In the genomic region with DNA sequence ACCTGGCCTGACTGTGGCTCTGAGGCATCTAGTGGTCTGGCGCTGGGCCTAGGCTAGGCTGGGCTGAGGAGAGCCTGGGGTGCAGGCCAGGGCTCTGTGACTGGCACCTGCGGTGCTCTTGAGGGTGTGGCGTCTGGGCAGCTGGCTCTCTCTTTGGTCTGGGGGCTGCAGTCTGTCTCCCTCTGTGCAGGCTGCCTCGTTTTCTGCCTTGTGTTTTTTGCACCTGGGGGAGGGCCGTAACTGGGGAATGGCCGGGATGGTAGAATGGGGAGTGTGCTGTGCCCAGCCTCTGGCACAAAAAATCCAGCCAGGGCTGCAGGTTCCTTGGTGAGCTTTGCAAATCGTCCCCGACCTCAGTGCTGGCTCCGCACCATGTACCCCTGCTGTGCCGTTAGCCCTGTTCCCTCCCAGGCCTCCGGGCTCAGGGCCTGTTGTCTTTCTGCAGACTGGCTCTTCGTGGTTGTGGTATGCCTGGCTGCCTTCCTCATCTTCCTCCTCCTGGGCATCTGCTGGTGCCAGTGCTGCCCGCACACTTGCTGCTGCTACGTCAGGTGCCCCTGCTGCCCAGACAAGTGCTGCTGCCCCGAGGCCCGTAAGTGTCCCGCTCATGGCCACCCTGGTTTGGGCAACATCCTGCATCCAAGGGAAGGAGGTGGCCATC, we compare ENCODE assay signal across 11 cellular contexts. TPM values are rescaled to one million over a fixed set of nuclear protein-coding genes. Genes with fewer than 3 reads are reported as not detected.
DNase-seq lines count a peak whose midpoint lies in the region; ATAC-seq and TF ChIP-seq lines count a peak whose summit lies in the region.
"Had no signal": no experiment of that assay in that cellular context is flagged by ENCODE, and none has a peak within 500 bp of the region (broad histone marks: within the 10 kb centered on the region; RNA-seq: fewer than 3 reads in every experiment).

No MANE protein-coding gene starts in this region.

- H3K27ac Mint-ChIP-seq in MCF 10A (ENCODE audit: low read depth, unreplicated experiment), result no peak overlapping the region
- H3K27ac Mint-ChIP-seq in activated CD4-positive, alpha-beta memory T cell treated with anti-CD3 and anti-CD28 coated beads for 36 hours, result no peak overlapping the region

- peak overlapping the region in 1 of 2 donors; percentile 32 for H3K27ac ChIP-seq in breast epithelium
- no peak overlapping the region for H3K27ac ChIP-seq in left lung
- no peak overlapping the region for H3K27ac ChIP-seq in ascending aorta

- H3K27me3 Mint-ChIP-seq in MCF 10A (ENCODE audit: insufficient read depth, unreplicated experiment), result no peaks in the 10 kb centered on the region
- no peaks in the 10 kb centered on the region for H3K27me3 Mint-ChIP-seq in activated CD4-positive, alpha-beta memory T cell treated with anti-CD3 and anti-CD28 coated beads for 36 hours

- peak; percentile 22 for ATAC-seq in left lung

- no peak overlapping the region for H3K4me3 ChIP-seq in breast epithelium
- no peak overlapping the region for H3K4me3 ChIP-seq in left lung
- no peak overlapping the region for H3K4me3 ChIP-seq in ascending aorta

- no peak for TF ChIP-seq CTCF in breast epithelium (IDR thresholded peaks at IDR 0.05)
- no peak for TF ChIP-seq CTCF in MCF 10A (IDR thresholded peaks at IDR 0.05; ENCODE audit: unreplicated experiment)
- TF ChIP-seq CTCF in left lung (IDR thresholded peaks at IDR 0.05), result no peak
- TF ChIP-seq CTCF in ascending aorta (IDR thresholded peaks at IDR 0.05), result no peak

- no peak overlapping the region for H3K4me3 Mint-ChIP-seq in MCF 10A (ENCODE audit: unreplicated experiment)
- no peak overlapping the region for H3K4me3 Mint-ChIP-seq in activated CD4-positive, alpha-beta memory T cell treated with anti-CD3 and anti-CD28 coated beads for 36 hours

- no TSS peak for BruUV-seq in MCF 10A (replicated peaks; lab: Mats Ljungman, UMichigan)

- H3K27me3 ChIP-seq in breast epithelium (no peaks in the 10 kb centered on the region), left lung (no peaks in the 10 kb centered on the region), ascending aorta (no peaks in the 10 kb centered on the region)

- DNase-seq in breast epithelium (ENCODE audit: low spot score in 2 of 2) (peak; percentile 16 to 37), MCF 10A (ENCODE audit: unreplicated experiment) (no peak), left lung (peak; percentile 32 to 67), ureter (ENCODE audit: low spot score) (peak; percentile 40), ascending aorta (ENCODE audit: low spot score in 2 of 2) (no peak), amygdala (lab: John Stamatoyannopoulos, UW) (no peak), T1000 (lab: John Stamatoyannopoulos, UW) (no peak)
- DNase-seq in activated CD4-positive, alpha-beta memory T cell treated with anti-CD3 and anti-CD28 coated beads for 36 hours, result peak; percentile 8
- DNase-seq: cortex of kidney; NCI-H69; stimulated activated CD4-positive, alpha-beta T cell treated with anti-CD3 and anti-CD28 coated beads, Interleukin-4, amount 100 ng/mL, for 24 hours had no signal

- intact Hi-C loops in breast epithelium (cut with DNase I; ENCODE audit: low total_unique reads), result loop anchor here (10.0 kb wide), 1 partner anchor 107 kb away; a partner anchor contains a TSS
- intact Hi-C loops in MCF 10A (cut with micrococcal nuclease), result loop anchor here (10.0 kb wide), 1 partner anchor 93 kb away; a partner anchor contains a TSS
- intact Hi-C loops in activated CD4-positive, alpha-beta memory T cell treated with anti-CD3 and anti-CD28 coated beads for 36 hours (cut with micrococcal nuclease), result no loop called here
- intact Hi-C loops in left lung (cut with DNase I), result no loop called here
- intact Hi-C loops in ascending aorta (cut with DNase I), result loop anchor here (10.0 kb wide), 2 partner anchors 483 to 1467 kb away; a partner anchor contains a TSS

- H3K9me3 ChIP-seq in breast epithelium (no peaks in the 10 kb centered on the region), left lung (no peaks in the 10 kb centered on the region), ascending aorta (no peaks in the 10 kb centered on the region)

- peaks cover 8 to 27% of the 10 kb centered on the region in 2 donors for H3K4me1 ChIP-seq in breast epithelium
- peaks cover 12 to 32% of the 10 kb centered on the region in 2 donors for H3K4me1 ChIP-seq in left lung
- peaks cover 0 to 6% of the 10 kb centered on the region in 2 donors for H3K4me1 ChIP-seq in ascending aorta

- no peaks in the 10 kb centered on the region for H3K9me3 Mint-ChIP-seq in MCF 10A (ENCODE audit: unreplicated experiment)
- no peaks in the 10 kb centered on the region for H3K9me3 Mint-ChIP-seq in activated CD4-positive, alpha-beta memory T cell treated with anti-CD3 and anti-CD28 coated beads for 36 hours

- H3K36me3 Mint-ChIP-seq in MCF 10A (ENCODE audit: insufficient read depth, unreplicated experiment), result peaks cover 67% of the 10 kb centered on the region
- peaks cover 19% of the 10 kb centered on the region for H3K36me3 Mint-ChIP-seq in activated CD4-positive, alpha-beta memory T cell treated with anti-CD3 and anti-CD28 coated beads for 36 hours

- no peaks in the 10 kb centered on the region for H3K36me3 ChIP-seq in breast epithelium
- H3K36me3 ChIP-seq in left lung, result peaks cover 0 to 7% of the 10 kb centered on the region in 2 donors
- no peaks in the 10 kb centered on the region for H3K36me3 ChIP-seq in ascending aorta

- POLR2A ChIA-PET in MCF 10A (lab: Yijun Ruan, JAX), result no interaction called here
- POLR2A ChIA-PET in activated CD4-positive, alpha-beta memory T cell treated with anti-CD3 and anti-CD28 coated beads for 36 hours (lab: Charles Lee), result no interaction called here

- CTCF ChIA-PET in MCF 10A (lab: Yijun Ruan, JAX), result no interaction called here
- CTCF ChIA-PET in activated CD4-positive, alpha-beta memory T cell treated with anti-CD3 and anti-CD28 coated beads for 36 hours (lab: Charles Lee), result no interaction called here

- H3K4me1 Mint-ChIP-seq in MCF 10A (ENCODE audit: insufficient read depth, unreplicated experiment), result peaks cover 15% of the 10 kb centered on the region
- peaks cover 23% of the 10 kb centered on the region for H3K4me1 Mint-ChIP-seq in activated CD4-positive, alpha-beta memory T cell treated with anti-CD3 and anti-CD28 coated beads for 36 hours (ENCODE audit: low read depth)

- TF ChIP-seq POLR2A in breast epithelium (IDR thresholded peaks at IDR 0.05), result no peak

RNA-seq across cellular contexts. Expression of a gene that starts 6.5 kb away (rescaled TPM):
- 100 to 1,000 TPM in 1 of 3 donors, 10 to 100 TPM in 2; 72.7 to 117 (median 77.3) TPM for total RNA-seq in breast epithelium
- total RNA-seq in MCF 10A (2022), result 81.6 and 95.7 TPM in 2 replicates
- 100 to 1,000 TPM; 117 to 121 TPM for total RNA-seq in activated CD4-positive, alpha-beta memory T cell treated with anti-CD3 and anti-CD28 coated beads for 36 hours
- 100 to 1,000 TPM; 123 to 148 TPM for total RNA-seq in left lung
- total RNA-seq in ureter, result 113 TPM
- 116 TPM for total RNA-seq in ascending aorta

RNA-seq across cellular contexts. Expression of a gene that starts 13.4 kb away (rescaled TPM):
- total RNA-seq in breast epithelium, result 10 to 100 TPM in 2 of 3 donors, 1 to 10 TPM in 1; 3.7 to 37.5 (median 35.1) TPM
- 60.6 and 64.1 TPM in 2 replicates for total RNA-seq in MCF 10A (2022)
- 10 to 100 TPM; 25.4 to 28.7 TPM for total RNA-seq in activated CD4-positive, alpha-beta memory T cell treated with anti-CD3 and anti-CD28 coated beads for 36 hours
- 100 to 1,000 TPM in 1 of 2 donors, 10 to 100 TPM in 1; 65.4 to 130 TPM for total RNA-seq in left lung
- 55.2 TPM for total RNA-seq in ureter
- total RNA-seq in ascending aorta, result 79.4 TPM

RNA-seq across cellular contexts. Expression of a gene that starts 20.1 kb away (rescaled TPM):
- total RNA-seq in breast epithelium (1 to 10 TPM in 1 of 3 donors, not detected in 2; 1.5 TPM), MCF 10A (2022) (not detected in 2 replicates), left lung (1 to 10 TPM; 1.1 to 1.9 TPM), ureter (1.2 TPM), ascending aorta (not detected)
- not detected for total RNA-seq in activated CD4-positive, alpha-beta memory T cell treated with anti-CD3 and anti-CD28 coated beads for 36 hours

RNA-seq across cellular contexts. Expression of a gene that starts 29.7 kb away (rescaled TPM):
- total RNA-seq in breast epithelium, result 1 to 10 TPM in 1 of 3 donors, not detected in 2; 4.2 TPM
- total RNA-seq in MCF 10A (2022), result not detected in 2 replicates
- under 1 TPM; 0.43 to 0.44 TPM for total RNA-seq in activated CD4-positive, alpha-beta memory T cell treated with anti-CD3 and anti-CD28 coated beads for 36 hours
- total RNA-seq in left lung, result not detected
- not detected for total RNA-seq in ureter
- not detected for total RNA-seq in ascending aorta

RNA-seq across cellular contexts. Expression of a gene that starts 33.7 kb away (rescaled TPM):
- total RNA-seq in breast epithelium, result under 1 TPM in 1 of 3 donors, not detected in 2; 0.44 TPM
- total RNA-seq in MCF 10A (2022), result not detected in 2 replicates
- under 1 TPM in 1 of 2 experiments, not detected in 1; 0.19 TPM for total RNA-seq in activated CD4-positive, alpha-beta memory T cell treated with anti-CD3 and anti-CD28 coated beads for 36 hours
- under 1 TPM in 1 of 2 donors, not detected in 1; 0.20 TPM for total RNA-seq in left lung
- total RNA-seq in ureter, result not detected
- not detected for total RNA-seq in ascending aorta

Comparison
In these comparisons a context has a peak if more than half of its experiments do, and no peak if none do; other contexts are left out.
1. DNase-seq: peak in breast epithelium (2 of 2), activated CD4-positive, alpha-beta memory T cell treated with anti-CD3 and anti-CD28 coated beads for 36 hours (single experiment), left lung (2 of 2) and ureter (single experiment); none in MCF 10A (single experiment), ascending aorta (0 of 2), amygdala (0 of 56) and T1000 (single experiment).
2. intact Hi-C loops: an anchor here in breast epithelium (10.0 kb wide), MCF 10A (10.0 kb wide) and ascending aorta (10.0 kb wide); none called in activated CD4-positive, alpha-beta memory T cell treated with anti-CD3 and anti-CD28 coated beads for 36 hours and left lung.